ENCODE assay signal across 10 cellular contexts in the genomic region with DNA sequence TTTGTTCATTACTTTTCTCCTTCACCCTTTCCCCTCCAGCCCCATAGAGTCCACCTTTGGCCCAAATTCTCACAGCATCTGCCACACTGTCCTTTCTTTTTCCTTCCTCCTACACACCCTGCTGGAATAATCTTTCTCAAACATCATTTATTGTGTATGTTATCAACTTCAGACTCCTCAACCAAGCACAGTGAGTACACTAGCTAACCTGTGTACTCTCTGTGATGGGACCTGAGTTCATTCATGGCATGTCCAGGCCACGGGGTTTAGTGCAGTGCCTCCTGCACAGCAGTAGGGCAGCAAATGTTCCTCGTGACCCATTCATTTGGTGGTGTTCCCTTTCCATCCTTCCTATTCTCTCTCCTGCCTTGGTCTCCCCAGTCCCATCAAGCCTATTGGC. TPM values are rescaled to one million over a fixed set of nuclear protein-coding genes. Genes with fewer than 3 reads are reported as not detected.
DNase-seq lines count a peak whose midpoint lies in the region; ATAC-seq and TF ChIP-seq lines count a peak whose summit lies in the region.
"Had no signal": no experiment of that assay in that cellular context is flagged by ENCODE, and none has a peak within 500 bp of the region (broad histone marks: within the 10 kb centered on the region; RNA-seq: fewer than 3 reads in every experiment).

No MANE protein-coding gene starts in this region.

- no peaks in the 10 kb centered on the region for H3K9me3 Mint-ChIP-seq in nephron

- ATAC-seq in left cardiac atrium (no peak), sciatic nerve (no peak)

- no peaks in the 10 kb centered on the region for H3K36me3 Mint-ChIP-seq in nephron (ENCODE audit: low read depth)

- H3K9me3 ChIP-seq in right atrium auricular region, result no peaks in the 10 kb centered on the region

- intact Hi-C loops in left cardiac atrium (cut with DNase I), result loop anchor here in 1 of 2 donors (5.0 kb wide), 1 partner anchor 127 kb away; no protein-coding TSS in a partner anchor
- intact Hi-C loops in sciatic nerve (cut with DNase I), result loop anchor here (2.0 kb wide), 1 partner anchor 41 kb away; a partner anchor contains a TSS

- H3K4me3 Mint-ChIP-seq in nephron, result peak overlapping the region; percentile 66 to 75 (median 73)

- H3K27me3 Mint-ChIP-seq in nephron (ENCODE audit: low read depth), result no peaks in the 10 kb centered on the region

- WGBS in urinary bladder, result 58% methylated on average over 2 of the region's 2 CpGs

- H3K4me3 ChIP-seq in right atrium auricular region (no peak overlapping the region), choroid plexus epithelial cell (ENCODE audit: low read depth, low read length) (no peak overlapping the region), urinary bladder (ENCODE audit: low read depth, low read length) (no peak overlapping the region)

- H3K27me3 ChIP-seq in right atrium auricular region, result no peaks in the 10 kb centered on the region

- TF ChIP-seq CTCF in right atrium auricular region (IDR thresholded peaks at IDR 0.05) (no peak), choroid plexus epithelial cell (conservative IDR thresholded peaks at IDR 0.05; ENCODE audit: low read depth, low read length) (no peak), nephron (IDR thresholded peaks at IDR 0.05; ENCODE audit: unreplicated experiment in 3 of 3) (no peak)

- DNase-seq in right atrium auricular region (ENCODE audit: low spot score) (no peak), left cardiac atrium (no peak), choroid plexus epithelial cell (ENCODE audit: low read depth) (peak; percentile 34), SW480 (ENCODE audit: low spot score) (no peak), sciatic nerve (ENCODE audit: low spot score) (no peak), HT-29 (ENCODE audit: low spot score) (no peak)

- peak overlapping the region; percentile 61 to 87 (median 65) for H3K27ac Mint-ChIP-seq in nephron

- peaks cover 52% of the 10 kb centered on the region for H3K4me1 Mint-ChIP-seq in nephron

- peaks cover 0 to 90% of the 10 kb centered on the region in 2 donors for H3K4me1 ChIP-seq in right atrium auricular region
- peaks cover 4% of the 10 kb centered on the region for H3K4me1 ChIP-seq in urinary bladder (ENCODE audit: insufficient read depth)

- H3K36me3 ChIP-seq in right atrium auricular region (no peaks in the 10 kb centered on the region), urinary bladder (ENCODE audit: insufficient read depth) (no peaks in the 10 kb centered on the region)

- H3K27ac ChIP-seq in right atrium auricular region, result peak overlapping the region; percentile 100
- peak overlapping the region; percentile 96 for H3K27ac ChIP-seq in urinary bladder (ENCODE audit: low read depth)

RNA-seq across cellular contexts. Expression of a gene that starts 7.1 kb away (rescaled TPM):
- under 1 TPM in 1 of 2 donors, not detected in 1; 0.39 TPM for total RNA-seq in right atrium auricular region
- under 1 TPM; 0.21 to 0.29 TPM for total RNA-seq in left cardiac atrium
- not detected for total RNA-seq in urinary bladder
- polyA plus RNA-seq in urinary bladder, result 0.56 TPM
- 0.80 TPM for total RNA-seq in sciatic nerve
- total RNA-seq in HT-29 (2014; rRNA removed; shearing (Covaris generic)), result not detected in 2 replicates

RNA-seq across cellular contexts. Expression of a gene that starts 41.0 kb away (rescaled TPM):
- total RNA-seq in right atrium auricular region, result 100 to 1,000 TPM; 135 TPM
- 100 to 1,000 TPM; 101 to 117 TPM for total RNA-seq in left cardiac atrium
- total RNA-seq in urinary bladder, result 5.6 TPM
- 236 TPM for polyA plus RNA-seq in urinary bladder
- 23.6 TPM for total RNA-seq in sciatic nerve
- total RNA-seq in HT-29 (2014; rRNA removed; shearing (Covaris generic)), result 6.6 and 7.7 TPM in 2 replicates

RNA-seq across cellular contexts. Expression of a gene that starts 46.7 kb away (rescaled TPM):
- not detected for total RNA-seq in right atrium auricular region
- total RNA-seq in left cardiac atrium, result not detected
- total RNA-seq in urinary bladder, result not detected
- polyA plus RNA-seq in urinary bladder, result not detected
- not detected for total RNA-seq in sciatic nerve
- not detected in 2 replicates for total RNA-seq in HT-29 (2014; rRNA removed; shearing (Covaris generic))
- total RNA-seq: fibroblast of lung, M059J had no signal
- polyA plus RNA-seq: fibroblast of lung had no signal

RNA-seq across cellular contexts. Expression of a gene that starts 51.1 kb away (rescaled TPM):
- total RNA-seq in right atrium auricular region, result not detected
- not detected for total RNA-seq in left cardiac atrium
- total RNA-seq in urinary bladder, result not detected
- polyA plus RNA-seq in urinary bladder, result not detected
- total RNA-seq in sciatic nerve, result not detected
- not detected in 2 replicates for total RNA-seq in HT-29 (2014; rRNA removed; shearing (Covaris generic))
- total RNA-seq: fibroblast of lung, M059J had no signal
- polyA plus RNA-seq: fibroblast of lung had no signal
